Comparison of ENCODE assay signal across 27 cellular contexts in genomic region chr1:24933468-24933867, GRCh38. TPM values are rescaled to one million over a fixed set of nuclear protein-coding genes. Genes with fewer than 3 reads are reported as not detected.
DNase-seq lines count a peak whose midpoint lies in the region; ATAC-seq lines count a peak whose summit lies in the region.
"Had no signal": no experiment of that assay in that cellular context is flagged by ENCODE, and none has a peak within 500 bp of the region (broad histone marks: within the 10 kb centered on the region; RNA-seq: fewer than 3 reads in every experiment).

No MANE protein-coding gene starts in this region.

- DNase-seq in T-helper 1 cell = no peak
- no peak for DNase-seq in activated T-helper 1 cell treated with anti-CD3 and anti-CD28 coated beads, Interleukin-12 subunit alpha, Interleukin-12 subunit beta, Interleukin-2, Interleukin-4 antibody, amounts not matched to agents 30 ng/mL and 10 ng/mL and 1 ng/mL, durations not matched to agents 14 hours and 24 hours and 36 hours (ENCODE audit: low spot score)
- DNase-seq in naive thymus-derived CD4-positive, alpha-beta T cell = no peak
- no peak for DNase-seq in caudate nucleus (lab: John Stamatoyannopoulos, UW)
- DNase-seq in NCI-H2029 treated with DMSO at 0.1 percent for 48 hours (lab: John Stamatoyannopoulos, UW) = no peak
- DNase-seq: AML-193; body of pancreas; EL; endodermal cell; left cardiac atrium; mesenchymal stem cell; NCI-H2081; NCI-H446 treated with DMSO at 0.1 percent for 48 hours; NK-92 treated with Interleukin-12 subunit alpha and Interleukin-12 subunit beta, amount 100 ng/mL, for 24 hours; Peyer's patch; stomach; trophoblast cell had no signal

- H3K27me3 Mint-ChIP-seq in T-helper 1 cell treated with Interleukin-12 subunit alpha and Interleukin-12 subunit beta and Interleukin-4 antibody, amounts not matched to agents 30 μg/mL and 1 μg/mL, for 36 hours (ENCODE audit: low read depth) = no peaks in the 10 kb centered on the region
- H3K27me3 Mint-ChIP-seq in activated T-helper 1 cell treated with anti-CD3 and anti-CD28 coated beads, Interleukin-12 subunit alpha, Interleukin-12 subunit beta, Interleukin-2, Interleukin-4 antibody, amounts not matched to agents 30 ng/mL and 10 ng/mL and 1 ng/mL, durations not matched to agents 14 hours and 24 hours and 36 hours (ENCODE audit: insufficient read depth) = no peaks in the 10 kb centered on the region
- H3K27me3 Mint-ChIP-seq in naive thymus-derived CD4-positive, alpha-beta T cell = no peaks in the 10 kb centered on the region
- H3K27me3 Mint-ChIP-seq: activated naive CD4-positive, alpha-beta T cell treated with anti-CD3 and anti-CD28 coated beads, Interleukin-2, amount 50 U/mL, for 24 hours had no signal

- H3K9me3 Mint-ChIP-seq in T-helper 1 cell treated with Interleukin-12 subunit alpha and Interleukin-12 subunit beta and Interleukin-4 antibody, amounts not matched to agents 30 μg/mL and 1 μg/mL, for 36 hours = no peaks in the 10 kb centered on the region
- no peaks in the 10 kb centered on the region for H3K9me3 Mint-ChIP-seq in activated T-helper 1 cell treated with anti-CD3 and anti-CD28 coated beads, Interleukin-12 subunit alpha, Interleukin-12 subunit beta, Interleukin-2, Interleukin-4 antibody, amounts not matched to agents 30 ng/mL and 10 ng/mL and 1 ng/mL, durations not matched to agents 14 hours and 24 hours and 36 hours
- H3K9me3 Mint-ChIP-seq in naive thymus-derived CD4-positive, alpha-beta T cell = peaks cover 0 to 2% (median 0%) of the 10 kb centered on the region in 11 donors
- H3K9me3 Mint-ChIP-seq: activated naive CD4-positive, alpha-beta T cell treated with anti-CD3 and anti-CD28 coated beads, Interleukin-2, amount 50 U/mL, for 24 hours; endodermal cell; nephron; T-helper 2 cell treated with Interferon-gamma antibody and Interleukin-4, amounts not matched to agents 5 μg/mL and 100 μg/mL, for 36 hours had no signal

- POLR2A ChIA-PET in naive thymus-derived CD4-positive, alpha-beta T cell (lab: Charles Lee) = interaction anchor here (0.9 to 1.6 kb wide), 2 partner anchors 61 to 89 kb away, joined by 5 to 6 read pairs; no protein-coding TSS in a partner anchor

- H3K9ac ChIP-seq in BLaER1 treated with 17β-estradiol and CSF1 and Interleukin-3, amounts not matched to agents 10 nM and 100 nM = no peak overlapping the region

- H3K36me3 Mint-ChIP-seq in T-helper 1 cell treated with Interleukin-12 subunit alpha and Interleukin-12 subunit beta and Interleukin-4 antibody, amounts not matched to agents 30 μg/mL and 1 μg/mL, for 36 hours (ENCODE audit: low read depth) = peaks cover 42% of the 10 kb centered on the region
- peaks cover 39% of the 10 kb centered on the region for H3K36me3 Mint-ChIP-seq in activated T-helper 1 cell treated with anti-CD3 and anti-CD28 coated beads, Interleukin-12 subunit alpha, Interleukin-12 subunit beta, Interleukin-2, Interleukin-4 antibody, amounts not matched to agents 30 ng/mL and 10 ng/mL and 1 ng/mL, durations not matched to agents 14 hours and 24 hours and 36 hours (ENCODE audit: low read depth)
- peaks cover 0 to 11% (median 0%) of the 10 kb centered on the region in 5 donors for H3K36me3 Mint-ChIP-seq in naive thymus-derived CD4-positive, alpha-beta T cell
- H3K36me3 Mint-ChIP-seq: activated naive CD4-positive, alpha-beta T cell treated with anti-CD3 and anti-CD28 coated beads, Interleukin-2, amount 50 U/mL, for 24 hours had no signal

- peaks cover 0 to 84% (median 58%) of the 10 kb centered on the region in 11 experiments; a peak in 20 of 22 replicates for H4K20me1 ChIP-seq in BLaER1 treated with 17β-estradiol and CSF1 and Interleukin-3, amounts not matched to agents 10 nM and 100 nM

- H3K27me3 ChIP-seq in BLaER1 treated with 17β-estradiol and CSF1 and Interleukin-3, amounts not matched to agents 10 nM and 100 nM = peaks cover 78 to 86% (median 82%) of the 10 kb centered on the region in 11 experiments
- H3K27me3 ChIP-seq in naive thymus-derived CD4-positive, alpha-beta T cell (ENCODE audit: control insufficient read depth in 2 of 2, insufficient read depth in 2 of 2, low read length in 2 of 2) = no peaks in the 10 kb centered on the region
- H3K27me3 ChIP-seq: SJSA1 had no signal

- no peak for ATAC-seq in naive thymus-derived CD4-positive, alpha-beta T cell
- ATAC-seq in GM19467 (IDR thresholded peaks at IDR 0.05; ENCODE audit: unreplicated experiment) = no peak
- ATAC-seq: body of pancreas, HCT116, left cardiac atrium had no signal

- peak overlapping the region; percentile 47 for H3K27ac Mint-ChIP-seq in T-helper 1 cell treated with Interleukin-12 subunit alpha and Interleukin-12 subunit beta and Interleukin-4 antibody, amounts not matched to agents 30 μg/mL and 1 μg/mL, for 36 hours
- H3K27ac Mint-ChIP-seq in activated T-helper 1 cell treated with anti-CD3 and anti-CD28 coated beads, Interleukin-12 subunit alpha, Interleukin-12 subunit beta, Interleukin-2, Interleukin-4 antibody, amounts not matched to agents 30 ng/mL and 10 ng/mL and 1 ng/mL, durations not matched to agents 14 hours and 24 hours and 36 hours = peak overlapping the region; percentile 79
- H3K27ac Mint-ChIP-seq in naive thymus-derived CD4-positive, alpha-beta T cell = peak overlapping the region in 3 of 9 donors; percentile 19 to 79 (median 48)
- H3K27ac Mint-ChIP-seq: endodermal cell; nephron; T-helper 2 cell treated with Interferon-gamma antibody and Interleukin-4, amounts not matched to agents 5 μg/mL and 100 μg/mL, for 36 hours had no signal

- H3K4me2 ChIP-seq in BLaER1 treated with 17β-estradiol and CSF1 and Interleukin-3, amounts not matched to agents 10 nM and 100 nM = peak overlapping the region in 9 of 11 experiments; percentile 15 to 82 (median 71); a peak in 14 of 22 replicates

- no peak overlapping the region for H3K27ac ChIP-seq in BLaER1 treated with 17β-estradiol and CSF1 and Interleukin-3, amounts not matched to agents 10 nM and 100 nM
- H3K27ac ChIP-seq in naive thymus-derived CD4-positive, alpha-beta T cell (ENCODE audit: low read depth, low read length) = no peak overlapping the region
- H3K27ac ChIP-seq in caudate nucleus (ENCODE audit: low read depth, low read length) = no peak overlapping the region
- H3K27ac ChIP-seq: 22Rv1, body of pancreas, Peyer's patch, SJSA1, stomach had no signal

- no peak overlapping the region for H3K4me3 ChIP-seq in BLaER1 treated with 17β-estradiol and CSF1 and Interleukin-3, amounts not matched to agents 10 nM and 100 nM
- H3K4me3 ChIP-seq in naive thymus-derived CD4-positive, alpha-beta T cell (ENCODE audit: low read length) = no peak overlapping the region
- H3K4me3 ChIP-seq: body of pancreas, Peyer's patch, SJSA1 had no signal

- no peaks in the 10 kb centered on the region for H3K36me3 ChIP-seq in BLaER1 treated with 17β-estradiol and CSF1 and Interleukin-3, amounts not matched to agents 10 nM and 100 nM
- H3K36me3 ChIP-seq in naive thymus-derived CD4-positive, alpha-beta T cell (ENCODE audit: control insufficient read depth in 2 of 3, insufficient read depth in 3 of 3, low read length in 3 of 3) = peaks cover 0 to 9% (median 0%) of the 10 kb centered on the region in 3 experiments
- H3K36me3 ChIP-seq: Peyer's patch, stomach had no signal

- intact Hi-C loops in activated T-helper 1 cell treated with anti-CD3 and anti-CD28 coated beads, Interleukin-12 subunit alpha, Interleukin-12 subunit beta, Interleukin-2, Interleukin-4 antibody, amounts not matched to agents 30 ng/mL and 10 ng/mL and 1 ng/mL, durations not matched to agents 14 hours and 24 hours and 36 hours (cut with micrococcal nuclease) = loop anchor here (2.0 kb wide), 1 partner anchor 57 kb away; no protein-coding TSS in a partner anchor
- intact Hi-C loops in naive thymus-derived CD4-positive, alpha-beta T cell (cut with micrococcal nuclease) = loop anchor here (2.0 kb wide), 2 partner anchors 19 to 167 kb away; no protein-coding TSS in a partner anchor

- H3K9me3 ChIP-seq in BLaER1 treated with 17β-estradiol and CSF1 and Interleukin-3, amounts not matched to agents 10 nM and 100 nM (replicated peaks in 1 of 11) = no peaks in the 10 kb centered on the region
- H3K9me3 ChIP-seq in naive thymus-derived CD4-positive, alpha-beta T cell (ENCODE audit: control insufficient read depth in 2 of 3, low read length in 3 of 3) = no peaks in the 10 kb centered on the region
- H3K9me3 ChIP-seq: body of pancreas, Peyer's patch, stomach had no signal

- peaks cover 18 to 61% (median 50%) of the 10 kb centered on the region in 10 experiments; a peak in 19 of 20 replicates for H3K4me1 ChIP-seq in BLaER1 treated with 17β-estradiol and CSF1 and Interleukin-3, amounts not matched to agents 10 nM and 100 nM
- H3K4me1 ChIP-seq in naive thymus-derived CD4-positive, alpha-beta T cell (ENCODE audit: control insufficient read depth in 2 of 2, insufficient read depth in 2 of 2, low read length in 2 of 2) = peaks cover 18 to 20% of the 10 kb centered on the region in 2 donors

- peaks cover 45% of the 10 kb centered on the region for H3K4me1 Mint-ChIP-seq in T-helper 1 cell treated with Interleukin-12 subunit alpha and Interleukin-12 subunit beta and Interleukin-4 antibody, amounts not matched to agents 30 μg/mL and 1 μg/mL, for 36 hours (ENCODE audit: low read depth)
- peaks cover 67% of the 10 kb centered on the region for H3K4me1 Mint-ChIP-seq in activated T-helper 1 cell treated with anti-CD3 and anti-CD28 coated beads, Interleukin-12 subunit alpha, Interleukin-12 subunit beta, Interleukin-2, Interleukin-4 antibody, amounts not matched to agents 30 ng/mL and 10 ng/mL and 1 ng/mL, durations not matched to agents 14 hours and 24 hours and 36 hours (ENCODE audit: low read depth)
- peaks cover 13 to 61% (median 25%) of the 10 kb centered on the region in 7 donors for H3K4me1 Mint-ChIP-seq in naive thymus-derived CD4-positive, alpha-beta T cell

- peak overlapping the region; percentile 78 for H3K4me3 Mint-ChIP-seq in T-helper 1 cell treated with Interleukin-12 subunit alpha and Interleukin-12 subunit beta and Interleukin-4 antibody, amounts not matched to agents 30 μg/mL and 1 μg/mL, for 36 hours
- peak overlapping the region; percentile 66 for H3K4me3 Mint-ChIP-seq in activated T-helper 1 cell treated with anti-CD3 and anti-CD28 coated beads, Interleukin-12 subunit alpha, Interleukin-12 subunit beta, Interleukin-2, Interleukin-4 antibody, amounts not matched to agents 30 ng/mL and 10 ng/mL and 1 ng/mL, durations not matched to agents 14 hours and 24 hours and 36 hours
- peak overlapping the region in 6 of 10 donors; percentile 6 to 75 (median 48) for H3K4me3 Mint-ChIP-seq in naive thymus-derived CD4-positive, alpha-beta T cell
- H3K4me3 Mint-ChIP-seq: endodermal cell had no signal

- CTCF ChIA-PET in naive thymus-derived CD4-positive, alpha-beta T cell (lab: Charles Lee) = interaction anchor here (0.5 to 14.1 kb wide), 12 partner anchors 10 to 170 kb away, joined by 3 to 135 read pairs (median 4); no protein-coding TSS in a partner anchor

RNA-seq across cellular contexts. Expression of gene RUNX3, which starts 3.4 kb away (rescaled TPM):
- 133 and 140 TPM in 2 replicates for total RNA-seq in activated T-helper 1 cell treated with anti-CD3 and anti-CD28 coated beads, Interleukin-12 subunit alpha, Interleukin-12 subunit beta, Interleukin-2, Interleukin-4 antibody, amounts not matched to agents 30 ng/mL and 10 ng/mL and 1 ng/mL, durations not matched to agents 14 hours and 24 hours and 36 hours
- 100 to 1,000 TPM in 2 of 5 experiments, 10 to 100 TPM in 3; 71.4 to 135 (median 96.9) TPM for total RNA-seq in naive thymus-derived CD4-positive, alpha-beta T cell
- polyA plus RNA-seq in naive thymus-derived CD4-positive, alpha-beta T cell = 10 to 100 TPM; 14.2 to 25.8 TPM
- total RNA-seq: LHCN-M2 had no signal
